ENCODE assay signal across 1 cellular context in genomic region chr2:64988420-64989125, GRCh38.
TF ChIP-seq lines count a peak whose summit lies in the region.

No MANE protein-coding gene starts in this region.

TF ChIP-seq in neural cell, 6 proteins besides CTCF, POLR2A, EP300 and RAD21 (continued from another document):
- peak; percentile 69 for TF ChIP-seq REST (IDR thresholded peaks at IDR 0.05; ENCODE audit: borderline replicate concordance)
